ENCODE assay signal across 16 cellular contexts in the genomic region with DNA sequence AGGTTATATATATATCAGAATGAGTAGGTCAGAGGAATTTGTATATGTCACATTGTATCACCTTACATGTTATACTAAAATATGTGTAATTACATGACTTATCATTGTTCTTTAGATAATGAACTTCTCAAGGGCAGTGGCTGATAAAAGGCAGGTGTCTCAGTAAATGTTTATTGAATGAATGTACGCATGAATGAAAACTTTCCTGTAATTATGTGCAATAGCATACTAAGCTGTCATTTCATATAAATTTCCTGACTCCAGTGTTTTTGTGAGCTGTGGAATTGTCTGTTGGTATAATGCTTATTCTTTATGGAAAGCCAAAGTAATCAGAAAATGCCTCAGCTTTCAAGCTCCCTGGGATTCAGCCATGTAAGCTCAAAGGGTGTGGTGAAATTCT. TPM values are rescaled to one million over a fixed set of nuclear protein-coding genes. Genes with fewer than 3 reads are reported as not detected.
DNase-seq lines count a peak whose midpoint lies in the region; ATAC-seq and TF ChIP-seq lines count a peak whose summit lies in the region.
"Had no signal": no experiment of that assay in that cellular context is flagged by ENCODE, and none has a peak within 500 bp of the region (broad histone marks: within the 10 kb centered on the region; RNA-seq: fewer than 3 reads in every experiment).

No MANE protein-coding gene starts in this region.

- no peak overlapping the region for H3K4me3 ChIP-seq in mammary epithelial cell (replicated peaks in 1 of 3; ENCODE audit: insufficient read depth in 1 of 3, low read depth in 2 of 3, low read length in 3 of 3)
- peak overlapping the region; percentile 94 for H3K4me3 ChIP-seq in psoas muscle
- H3K4me3 ChIP-seq: gastroesophageal sphincter had no signal

- no TSS peak for BruUV-seq in mammary epithelial cell (replicated peaks; lab: Mats Ljungman, UMichigan)

- dilution Hi-C loops in mammary epithelial cell (cut with HindIII; ENCODE audit: low sequenced_read_pairs), result no loop called here

- H3K4me3 Mint-ChIP-seq in HFFc6, result peak overlapping the region; percentile 68
- H3K4me3 Mint-ChIP-seq: activated naive CD8-positive, alpha-beta T cell treated with anti-CD3 and anti-CD28 coated beads for 36 hours had no signal

- H3K9me3 ChIP-seq in mammary epithelial cell (replicated peaks; ENCODE audit: insufficient read depth, low read length) (no peaks in the 10 kb centered on the region), psoas muscle (no peaks in the 10 kb centered on the region)
- H3K9me3 ChIP-seq: gastroesophageal sphincter had no signal

- H3K4me1 ChIP-seq in mammary epithelial cell (ENCODE audit: insufficient read depth, low read length), result peaks cover 43% of the 10 kb centered on the region
- H3K4me1 ChIP-seq in psoas muscle, result peaks cover 82% of the 10 kb centered on the region

- no peak overlapping the region for H2AFZ ChIP-seq in mammary epithelial cell (ENCODE audit: low read depth, low read length)

- peaks cover 22% of the 10 kb centered on the region for H3K36me3 Mint-ChIP-seq in HFFc6 (ENCODE audit: low read depth)
- H3K36me3 Mint-ChIP-seq: activated naive CD8-positive, alpha-beta T cell treated with anti-CD3 and anti-CD28 coated beads for 36 hours had no signal

- peak overlapping the region; percentile 62 for H3K4me2 ChIP-seq in mammary epithelial cell (ENCODE audit: insufficient read depth, low read depth, low read length)

- CTCF ChIA-PET in mammary epithelial cell (lab: Charles Lee; ENCODE audit: low non-redundant PET), result no interaction called here

- no peak for ATAC-seq in psoas muscle
- no peak for ATAC-seq in HG02759 (IDR thresholded peaks at IDR 0.05; ENCODE audit: unreplicated experiment)
- ATAC-seq in sciatic nerve, result no peak
- ATAC-seq: gastroesophageal sphincter, left lobe of liver had no signal

- H3K79me2 ChIP-seq in mammary epithelial cell (ENCODE audit: insufficient read depth, low read length), result peaks cover 84% of the 10 kb centered on the region

- no peaks in the 10 kb centered on the region for H3K27me3 ChIP-seq in mammary epithelial cell (ENCODE audit: insufficient read depth, low read length)
- no peaks in the 10 kb centered on the region for H3K27me3 ChIP-seq in psoas muscle (ENCODE audit: insufficient read depth in 3 of 3, low read length in 2 of 3)
- H3K27me3 ChIP-seq: gastroesophageal sphincter had no signal

- no peak for TF ChIP-seq CTCF in HFFc6 (IDR thresholded peaks at IDR 0.05)
- no peak for TF ChIP-seq CTCF in mammary epithelial cell (conservative IDR thresholded peaks at IDR 0.05 in 1 of 2, IDR thresholded peaks at IDR 0.05 in 1 of 2; ENCODE audit: extremely low read depth in 1 of 2, insufficient read depth in 1 of 2, low read depth in 1 of 2, low read length in 2 of 2)
- TF ChIP-seq CTCF in psoas muscle (IDR thresholded peaks at IDR 0.05), result no peak

- H3K9ac ChIP-seq in mammary epithelial cell (ENCODE audit: insufficient read depth, low read length), result no peak overlapping the region

- intact Hi-C loops in mammary epithelial cell (cut with micrococcal nuclease) (no loop called here), psoas muscle (cut with DNase I) (no loop called here), sciatic nerve (cut with DNase I) (no loop called here)

- no peaks in the 10 kb centered on the region for H3K9me3 Mint-ChIP-seq in HFFc6
- H3K9me3 Mint-ChIP-seq: activated naive CD8-positive, alpha-beta T cell treated with anti-CD3 and anti-CD28 coated beads for 36 hours had no signal

- peaks cover 85% of the 10 kb centered on the region for H3K4me1 Mint-ChIP-seq in HFFc6 (ENCODE audit: low read depth)

- H3K27ac ChIP-seq in mammary epithelial cell (ENCODE audit: insufficient read depth, low read depth, low read length) (no peak overlapping the region), psoas muscle (peak overlapping the region; percentile 99)
- H3K27ac ChIP-seq: gastroesophageal sphincter had no signal

- in situ Hi-C loops in mammary epithelial cell (cut with MboI; ENCODE audit: low sequenced_read_pairs in 2 of 2) (loop anchor here in 1 of 2 donors (10.0 kb wide), 1 partner anchor 430 kb away; no protein-coding TSS in a partner anchor), ACHN (cut with HindIII; ENCODE audit: low pct_ligation_motif_present, low pct_unique_long_range_greater_than_20kb, low sequenced_read_pairs) (no loop called here)

- H3K27me3 Mint-ChIP-seq in HFFc6 (ENCODE audit: insufficient read depth), result no peaks in the 10 kb centered on the region; the same call in 1 of the 2 replicates
- H3K27me3 Mint-ChIP-seq: activated naive CD8-positive, alpha-beta T cell treated with anti-CD3 and anti-CD28 coated beads for 36 hours had no signal

- no peak for DNase-seq in HFFc6
- peak; percentile 66 for DNase-seq in NCI-H69 (lab: John Stamatoyannopoulos, UW)
- peak; percentile 20 for DNase-seq in mammary epithelial cell
- no peak for DNase-seq in psoas muscle
- no peak for DNase-seq in sciatic nerve (ENCODE audit: low spot score)
- no peak for DNase-seq in ACHN
- DNase-seq: activated naive CD8-positive, alpha-beta T cell treated with anti-CD3 and anti-CD28 coated beads for 36 hours; activated T-cell treated with anti-CD3 and anti-CD28 coated beads, Interleukin-2, amount 50 U/mL, for 48 hours; cortex of kidney; Karpas-422; NCI-H1092 treated with DMSO at 0.1 percent for 48 hours; NCI-H2171 treated with DMSO at 0.1 percent for 48 hours; stimulated activated CD4-positive, alpha-beta T cell treated with anti-CD3 and anti-CD28 coated beads, Interleukin-12 subunit alpha, Interleukin-12 subunit beta, amount 100 ng/mL, for 4 hours had no signal

- peak overlapping the region; percentile 55 for H3K27ac Mint-ChIP-seq in HFFc6
- H3K27ac Mint-ChIP-seq: activated naive CD8-positive, alpha-beta T cell treated with anti-CD3 and anti-CD28 coated beads for 36 hours had no signal

- H3K36me3 ChIP-seq in mammary epithelial cell (ENCODE audit: insufficient read depth, low read length) (no peaks in the 10 kb centered on the region), psoas muscle (ENCODE audit: insufficient read depth in 1 of 2, low read depth in 1 of 2) (no peaks in the 10 kb centered on the region)
- H3K36me3 ChIP-seq: gastroesophageal sphincter had no signal

- no peaks in the 10 kb centered on the region for H4K20me1 ChIP-seq in mammary epithelial cell (ENCODE audit: insufficient read depth, low read length)

- WGBS in mammary epithelial cell (ENCODE audit: low coverage, missing lambda C conversion rate), result 100% methylated on average over 1 of the region's 1 CpG
- WGBS in psoas muscle, 3 donors, result 86 to 88% (median 87%) methylated on average over 1 of the region's 1 CpG

RNA-seq across cellular contexts. Expression of a gene that starts 4.2 kb away (rescaled TPM):
- 10 to 100 TPM; 62.1 to 76.5 (median 72.9) TPM for total RNA-seq in HFFc6 (2021; fragmentation: NEBNext Ultra II Directional; extraction: Animal tissue kit (Norgen Biotek cat#: 25700))
- 10 to 100 TPM; 54.3 to 57.1 TPM for total RNA-seq in mammary epithelial cell
- 17.8 TPM for polyA plus RNA-seq in mammary epithelial cell
- 17.3 TPM for polyA minus RNA-seq in mammary epithelial cell
- 10 to 100 TPM; 36.9 to 47.8 (median 40.5) TPM for total RNA-seq in psoas muscle
- polyA plus RNA-seq in psoas muscle, result 10 to 100 TPM in 2 of 3 donors, 1 to 10 TPM in 1; 9.9 to 29.3 (median 19.5) TPM
- 67.7 TPM for total RNA-seq in sciatic nerve

Comparison
In these comparisons a context has a peak if more than half of its experiments do, and no peak if none do; other contexts are left out.
1. DNase-seq: peak in NCI-H69 (single experiment) and mammary epithelial cell (single experiment); none in HFFc6 (single experiment), psoas muscle (0 of 2), sciatic nerve (single experiment) and ACHN (single experiment).